In genomic region chr4:99847362-99847976, GRCh38 we compare ENCODE assay signal across 7 cellular contexts. TPM values are rescaled to one million over a fixed set of nuclear protein-coding genes. Genes with fewer than 3 reads are reported as not detected.
DNase-seq lines count a peak whose midpoint lies in the region; ATAC-seq lines count a peak whose summit lies in the region.

No MANE protein-coding gene starts in this region.

- H3K27ac Mint-ChIP-seq in naive thymus-derived CD8-positive, alpha-beta T cell, result peak overlapping the region; percentile 75 to 93 (median 88)

- no peaks in the 10 kb centered on the region for H3K27me3 Mint-ChIP-seq in naive thymus-derived CD8-positive, alpha-beta T cell

- ATAC-seq in GM19025 (IDR thresholded peaks at IDR 0.05; ENCODE audit: low read depth, unreplicated experiment) (peak; percentile 48), HG02678 (IDR thresholded peaks at IDR 0.05; ENCODE audit: unreplicated experiment) (peak; percentile 71)
- ATAC-seq in naive thymus-derived CD8-positive, alpha-beta T cell, result peak in 1 of 2 donors; percentile 48

- POLR2A ChIA-PET in naive thymus-derived CD8-positive, alpha-beta T cell (lab: Charles Lee), result interaction anchor here (0.6 to 1.0 kb wide), 2 partner anchors 8 to 10 kb away, joined by 3 to 4 read pairs; no protein-coding TSS in a partner anchor

- DNase-seq in NAMALWA (ENCODE audit: low spot score) (peak; percentile 46), iPS-NIHi11 (ENCODE audit: low spot score) (no peak), AML-193 (lab: John Stamatoyannopoulos, UW) (no peak), iPS-NIHi7 (ENCODE audit: extremely low spot score) (no peak)
- no peak for DNase-seq in naive thymus-derived CD8-positive, alpha-beta T cell

- peaks cover 0 to 11% (median 9%) of the 10 kb centered on the region in 3 donors for H3K36me3 Mint-ChIP-seq in naive thymus-derived CD8-positive, alpha-beta T cell

- H3K4me1 Mint-ChIP-seq in naive thymus-derived CD8-positive, alpha-beta T cell, result peaks cover 17 to 51% (median 35%) of the 10 kb centered on the region in 4 donors

- no peaks in the 10 kb centered on the region for H3K9me3 Mint-ChIP-seq in naive thymus-derived CD8-positive, alpha-beta T cell

- H3K4me3 Mint-ChIP-seq in naive thymus-derived CD8-positive, alpha-beta T cell, result peak overlapping the region in 4 of 10 donors; percentile 8 to 70 (median 26)

RNA-seq across cellular contexts. Expression of gene DAPP1, which starts 30.8 kb away (rescaled TPM):
- 10 to 100 TPM; 11.2 to 12.1 TPM for total RNA-seq in naive thymus-derived CD8-positive, alpha-beta T cell
- 10 to 100 TPM in 2 of 3 donors, 1 to 10 TPM in 1; 8.6 to 17.0 (median 12.2) TPM for polyA plus RNA-seq in naive thymus-derived CD8-positive, alpha-beta T cell

RNA-seq across cellular contexts. Expression of gene LAMTOR3, which starts 46.8 kb away (rescaled TPM):
- 10 to 100 TPM; 24.9 to 27.8 TPM for total RNA-seq in naive thymus-derived CD8-positive, alpha-beta T cell
- polyA plus RNA-seq in naive thymus-derived CD8-positive, alpha-beta T cell, result 10 to 100 TPM; 29.0 to 35.6 (median 29.7) TPM
